Comparison of ENCODE assay signal across 22 cellular contexts in the genomic region with DNA sequence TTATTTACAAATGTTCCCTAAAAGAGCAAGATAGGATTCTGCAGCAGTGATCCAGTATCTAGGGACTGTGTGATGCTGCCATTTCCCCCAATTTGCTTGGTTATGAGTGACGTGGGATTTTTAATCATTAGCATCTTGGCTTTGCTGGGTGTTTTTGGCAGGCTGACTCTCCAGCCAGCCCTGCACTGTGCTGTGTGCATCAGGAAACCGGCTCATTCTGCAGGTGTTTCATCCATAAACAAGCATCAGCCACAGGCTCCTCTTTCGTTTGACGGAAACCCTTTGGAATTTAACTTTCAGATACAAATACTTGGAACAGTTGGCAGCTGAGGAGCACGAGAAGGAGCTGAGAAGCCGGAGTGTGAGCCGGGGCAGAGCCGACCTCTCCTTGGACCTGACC.
DNase-seq lines count a peak whose midpoint lies in the region; ATAC-seq and TF ChIP-seq lines count a peak whose summit lies in the region.
"Had no signal": no experiment of that assay in that cellular context is flagged by ENCODE, and none has a peak within 500 bp of the region (broad histone marks: within the 10 kb centered on the region; RNA-seq: fewer than 3 reads in every experiment).

No MANE protein-coding gene starts in this region.

- H3K9me3 ChIP-seq in esophagus (ENCODE audit: control insufficient read depth in 2 of 2, insufficient read depth in 1 of 2, low read depth in 1 of 2, low read length in 1 of 2) (no peaks in the 10 kb centered on the region), prostate gland (no peaks in the 10 kb centered on the region)
- H3K9me3 ChIP-seq: neutrophil, right atrium auricular region, uterus had no signal

- peak overlapping the region; percentile 90 for H3K27ac Mint-ChIP-seq in HFFc6
- H3K27ac Mint-ChIP-seq: IgD-negative memory B cell; stimulated activated naive CD8-positive, alpha-beta T cell treated with anti-CD3 and anti-CD28 coated beads, Interleukin-15, Interleukin-2, amounts not matched to agents 100 ng/mL and 50 ng/mL, for 24 hours had no signal

- H3K4me3 ChIP-seq in AG09309 (ENCODE audit: control insufficient read depth, low read depth, low read length) (peak overlapping the region; percentile 45), esophagus (ENCODE audit: low read depth in 1 of 2, low read length in 2 of 2) (peak overlapping the region; percentile 10 to 26), prostate gland (peak overlapping the region; percentile 13 to 23), lower leg skin (ENCODE audit: low read depth, poor library complexity, severe bottlenecking) (no peak overlapping the region)
- H3K4me3 ChIP-seq: right atrium auricular region, uterus had no signal

- H3K36me3 Mint-ChIP-seq in HFFc6 (ENCODE audit: low read depth) = peaks cover 10% of the 10 kb centered on the region
- H3K36me3 Mint-ChIP-seq: IgD-negative memory B cell had no signal

- H3K9me3 Mint-ChIP-seq in HFFc6 = no peaks in the 10 kb centered on the region
- H3K9me3 Mint-ChIP-seq: IgD-negative memory B cell; stimulated activated naive CD8-positive, alpha-beta T cell treated with anti-CD3 and anti-CD28 coated beads, Interleukin-15, Interleukin-2, amounts not matched to agents 100 ng/mL and 50 ng/mL, for 24 hours had no signal

- H3K4me1 ChIP-seq in esophagus (ENCODE audit: control insufficient read depth in 2 of 2, insufficient read depth in 2 of 2, low read length in 1 of 2) (peaks cover under 1 to 2% of the 10 kb centered on the region in 2 donors), prostate gland (replicated peaks) (no peaks in the 10 kb centered on the region)
- H3K4me1 ChIP-seq: right atrium auricular region had no signal

- H3K4me1 Mint-ChIP-seq in HFFc6 (ENCODE audit: low read depth) = peaks cover 99% of the 10 kb centered on the region
- H3K4me1 Mint-ChIP-seq: IgD-negative memory B cell had no signal

- no peaks in the 10 kb centered on the region for H3K27me3 Mint-ChIP-seq in HFFc6 (ENCODE audit: insufficient read depth)
- H3K27me3 Mint-ChIP-seq: stimulated activated naive CD8-positive, alpha-beta T cell treated with anti-CD3 and anti-CD28 coated beads, Interleukin-15, Interleukin-2, amounts not matched to agents 100 ng/mL and 50 ng/mL, for 24 hours had no signal

- intact Hi-C loops in prostate gland (cut with DNase I) = loop anchor here (5.0 kb wide), 1 partner anchor 111 kb away; no protein-coding TSS in a partner anchor
- intact Hi-C loops in lower leg skin (cut with DNase I; ENCODE audit: low total_unique reads) = no loop called here

- WGBS in esophagus, 2 donors = 61 to 67% methylated on average over 8 of the region's 8 CpGs
- WGBS in prostate gland = 39% methylated on average over 8 of the region's 8 CpGs
- WGBS in lower leg skin, 2 donors = 44 to 52% methylated on average over 8 of the region's 8 CpGs

- peak overlapping the region in 1 of 2 donors; percentile 46 for H3K27ac ChIP-seq in esophagus (ENCODE audit: low read depth in 2 of 2, low read length in 1 of 2)
- H3K27ac ChIP-seq in prostate gland = peak overlapping the region; percentile 67 to 74
- H3K27ac ChIP-seq: epithelial cell of prostate, neutrophil, right atrium auricular region, uterus had no signal

- TF ChIP-seq POLR2A in prostate gland (IDR thresholded peaks at IDR 0.05) = no peak
- no peak for TF ChIP-seq POLR2A in lower leg skin (IDR thresholded peaks at IDR 0.05)

- H3K4me3 Mint-ChIP-seq in HFFc6 = peak overlapping the region; percentile 91
- H3K4me3 Mint-ChIP-seq: IgD-negative memory B cell; stimulated activated naive CD8-positive, alpha-beta T cell treated with anti-CD3 and anti-CD28 coated beads, Interleukin-15, Interleukin-2, amounts not matched to agents 100 ng/mL and 50 ng/mL, for 24 hours had no signal

- H3K27me3 ChIP-seq in esophagus (ENCODE audit: control insufficient read depth in 1 of 2, insufficient read depth in 2 of 2, low read length in 2 of 2) = no peaks in the 10 kb centered on the region
- no peaks in the 10 kb centered on the region for H3K27me3 ChIP-seq in prostate gland (replicated peaks; ENCODE audit: insufficient read depth)
- H3K27me3 ChIP-seq: neutrophil, right atrium auricular region, uterus had no signal

- no peak for ATAC-seq in HG02571 (IDR thresholded peaks at IDR 0.05; ENCODE audit: unreplicated experiment)

- DNase-seq in AG09309 (ENCODE audit: low read depth) = no peak
- peak; percentile 49 for DNase-seq in HFFc6
- DNase-seq in prostate gland (ENCODE audit: low spot score) = no peak
- DNase-seq in NCI-H774 (lab: John Stamatoyannopoulos, UW) = no peak
- DNase-seq in lower leg skin (ENCODE audit: low spot score in 2 of 2) = no peak
- no peak for DNase-seq in NCI-H2196 treated with DMSO at 0.1 percent for 48 hours (lab: John Stamatoyannopoulos, UW; ENCODE audit: unreplicated experiment)
- DNase-seq: activated CD4-positive, alpha-beta T cell treated with anti-CD3 and anti-CD28 coated beads for 1 hour; activated effector memory CD4-positive, alpha-beta T cell treated with anti-CD3 and anti-CD28 coated beads, Interleukin-2, amount 50 U/mL, for 16 hours; anterior cingulate cortex; Calu3; cortex of kidney; islet precursor cell; NCI-H187; SIG-M5; uterus had no signal

- TF ChIP-seq CTCF in AG09309 (IDR thresholded peaks at IDR 0.05; ENCODE audit: control insufficient read depth, insufficient read depth, low read depth, low read length, missing control alignments) = no peak
- no peak for TF ChIP-seq CTCF in HFFc6 (IDR thresholded peaks at IDR 0.05)
- no peak for TF ChIP-seq CTCF in prostate gland (IDR thresholded peaks at IDR 0.05)
- TF ChIP-seq CTCF in lower leg skin (IDR thresholded peaks at IDR 0.05) = no peak

- H3K36me3 ChIP-seq in esophagus (ENCODE audit: control insufficient read depth in 2 of 2, insufficient read depth in 2 of 2, low read length in 1 of 2) (no peaks in the 10 kb centered on the region), prostate gland (no peaks in the 10 kb centered on the region)
- H3K36me3 ChIP-seq: neutrophil, right atrium auricular region, uterus had no signal
